ENCODE assay signal across 13 cellular contexts in genomic region chr6:163837681-163838431, GRCh38.
A peak's percentile ranks its signal among the peaks of the same experiment; 100 is the strongest.
DNase-seq lines count a peak whose midpoint lies in the region; ATAC-seq and TF ChIP-seq lines count a peak whose summit lies in the region.
"Had no signal": no experiment of that assay in that cellular context is flagged by ENCODE, and none has a peak within 500 bp of the region (broad histone marks: within the 10 kb centered on the region; RNA-seq: fewer than 3 reads in every experiment).

No MANE protein-coding gene starts in this region.

- no peak overlapping the region for H3K4me3 Mint-ChIP-seq in stimulated activated naive CD8-positive, alpha-beta T cell treated with anti-CD3 and anti-CD28 coated beads, Interleukin-15, amount 100 ng/mL, for 72 hours
- H3K4me3 Mint-ChIP-seq: naive B cell; stimulated activated memory B cell treated with anti-CD40 and anti-IgM and Interleukin-4, amounts not matched to agents 10 μg/mL and 1 μg/mL and 100 μg/mL, for 72 hours had no signal

- H3K27me3 Mint-ChIP-seq in stimulated activated naive CD8-positive, alpha-beta T cell treated with anti-CD3 and anti-CD28 coated beads, Interleukin-15, amount 100 ng/mL, for 72 hours, result peaks cover 21% of the 10 kb centered on the region

- no peak overlapping the region for H3K27ac Mint-ChIP-seq in stimulated activated naive CD8-positive, alpha-beta T cell treated with anti-CD3 and anti-CD28 coated beads, Interleukin-15, amount 100 ng/mL, for 72 hours
- H3K27ac Mint-ChIP-seq: naive B cell; stimulated activated memory B cell treated with anti-CD40 and anti-IgM and Interleukin-4, amounts not matched to agents 10 μg/mL and 1 μg/mL and 100 μg/mL, for 72 hours had no signal

- H3K4me1 ChIP-seq in neuron (ENCODE audit: insufficient read depth, low read length), result peaks cover 25% of the 10 kb centered on the region
- H3K4me1 ChIP-seq in thyroid gland, result no peaks in the 10 kb centered on the region

- H3K27ac ChIP-seq in thyroid gland, result no peak overlapping the region
- H3K27ac ChIP-seq: 22Rv1 had no signal

- intact Hi-C loops in Right ventricle myocardium superior (cut with DNase I) (no loop called here), thyroid gland (cut with DNase I) (no loop called here)

- H3K4me3 ChIP-seq in neuron (ENCODE audit: low read length) (peak overlapping the region; percentile 21), thyroid gland (replicated peaks in 1 of 3) (no peak overlapping the region)

- DNase-seq in NCI-H146 (lab: John Stamatoyannopoulos, UW) (peak; percentile 41), NCI-H146 treated with DMSO at 0.1 percent for 48 hours (lab: John Stamatoyannopoulos, UW; ENCODE audit: unreplicated experiment) (no peak), Right ventricle myocardium superior (no peak), thyroid gland (no peak)
- no peak for DNase-seq in stimulated activated naive CD8-positive, alpha-beta T cell treated with anti-CD3 and anti-CD28 coated beads, Interleukin-15, amount 100 ng/mL, for 72 hours
- no peak for DNase-seq in activated CD4-positive, CD25-positive, alpha-beta regulatory T cell treated with anti-CD3 and anti-CD28 coated beads, Interleukin-2, amount 50 U/mL, for 72 hours
- DNase-seq: DMS153, naive B cell, NCI-H345 had no signal

- H2AFZ ChIP-seq in neuron (ENCODE audit: low read depth, low read length), result peak overlapping the region; percentile 44

- peak; percentile 78 for ATAC-seq in Right ventricle myocardium superior (ENCODE audit: poor library complexity)
- ATAC-seq in GM18870 (IDR thresholded peaks at IDR 0.05; ENCODE audit: unreplicated experiment), result no peak
- ATAC-seq in stimulated activated naive CD8-positive, alpha-beta T cell treated with anti-CD3 and anti-CD28 coated beads, Interleukin-15, amount 100 ng/mL, for 72 hours, result no peak
- ATAC-seq: stimulated activated memory B cell treated with anti-CD40 and anti-IgM and Interleukin-4, amounts not matched to agents 10 μg/mL and 1 μg/mL and 100 μg/mL, for 72 hours had no signal

- no peaks in the 10 kb centered on the region for H3K4me1 Mint-ChIP-seq in stimulated activated naive CD8-positive, alpha-beta T cell treated with anti-CD3 and anti-CD28 coated beads, Interleukin-15, amount 100 ng/mL, for 72 hours
- H3K4me1 Mint-ChIP-seq: stimulated activated memory B cell treated with anti-CD40 and anti-IgM and Interleukin-4, amounts not matched to agents 10 μg/mL and 1 μg/mL and 100 μg/mL, for 72 hours had no signal

- no peaks in the 10 kb centered on the region for H3K27me3 ChIP-seq in neuron (ENCODE audit: insufficient read depth, low read length)
- no peaks in the 10 kb centered on the region for H3K27me3 ChIP-seq in thyroid gland

- H3K9me3 ChIP-seq in neuron (ENCODE audit: low read length), result peaks cover 8% of the 10 kb centered on the region
- H3K9me3 ChIP-seq in thyroid gland, result no peaks in the 10 kb centered on the region

- no peaks in the 10 kb centered on the region for H3K36me3 ChIP-seq in neuron (ENCODE audit: insufficient read depth, low read length)
- H3K36me3 ChIP-seq in thyroid gland, result no peaks in the 10 kb centered on the region

- TF ChIP-seq CTCF in thyroid gland (IDR thresholded peaks at IDR 0.05), result no peak

- no peak for TF ChIP-seq POLR2A in thyroid gland (IDR thresholded peaks at IDR 0.05)

- peaks cover 10 to 13% of the 10 kb centered on the region in 2 donors for H3K9me3 Mint-ChIP-seq in stimulated activated naive CD8-positive, alpha-beta T cell treated with anti-CD3 and anti-CD28 coated beads, Interleukin-15, amount 100 ng/mL, for 72 hours

- WGBS in thyroid gland, 2 donors, result 42 to 47% methylated on average over 17 of the region's 17 CpGs
